ENCODE assay signal across 18 cellular contexts in genomic region chr11:66964495-66964894, GRCh38. TPM values are rescaled to one million over a fixed set of nuclear protein-coding genes. Genes with fewer than 3 reads are reported as not detected.
DNase-seq lines count a peak whose midpoint lies in the region; ATAC-seq and TF ChIP-seq lines count a peak whose summit lies in the region.
"Had no signal": no experiment of that assay in that cellular context is flagged by ENCODE, and none has a peak within 500 bp of the region (broad histone marks: within the 10 kb centered on the region; RNA-seq: fewer than 3 reads in every experiment).

No MANE protein-coding gene starts in this region.

- H4K91ac ChIP-seq in trophoblast cell (ENCODE audit: low read depth, low read length): no peak overlapping the region

- H3K4me3 ChIP-seq in trophoblast cell (ENCODE audit: low read depth, low read length): no peak overlapping the region
- no peak overlapping the region for H3K4me3 ChIP-seq in SJCRH30

- H3K9me3 ChIP-seq in trophoblast cell (ENCODE audit: insufficient read depth, low read depth, low read length): no peaks in the 10 kb centered on the region
- H3K9me3 ChIP-seq in SJCRH30 (replicated peaks): no peaks in the 10 kb centered on the region
- H3K9me3 ChIP-seq: BE2C had no signal

- H4K8ac ChIP-seq in trophoblast cell (ENCODE audit: low read depth, low read length): peak overlapping the region; percentile 59

- POLR2A ChIA-PET in WTC11 (lab: Charles Lee): interaction anchor here (0.7 kb wide), 1 partner anchor 119 kb away, joined by 3 read pairs; no protein-coding TSS in a partner anchor

- H3K79me1 ChIP-seq in trophoblast cell (ENCODE audit: low read length): no peaks in the 10 kb centered on the region

- no peak overlapping the region for H2BK12ac ChIP-seq in trophoblast cell (ENCODE audit: low read length)

- no peaks in the 10 kb centered on the region for H3K9me3 Mint-ChIP-seq in natural killer cell treated with Interleukin-12 subunit alpha and Interleukin-12 subunit beta and Interleukin-15 and Interleukin-18, amount 100 ng/mL, for 72 hours
- H3K9me3 Mint-ChIP-seq in natural killer cell (no peaks in the 10 kb centered on the region), WTC11 (no peaks in the 10 kb centered on the region), memory B cell (no peaks in the 10 kb centered on the region)
- H3K9me3 Mint-ChIP-seq: CD8-positive, alpha-beta T cell; IgD-negative memory B cell had no signal

- CTCF ChIA-PET in WTC11 (lab: Charles Lee): interaction anchor here (2.3 kb wide), 1 partner anchor 11 kb away, joined by 8 read pairs; no protein-coding TSS in a partner anchor

- no peak for ATAC-seq in natural killer cell treated with Interleukin-12 subunit alpha and Interleukin-12 subunit beta and Interleukin-15 and Interleukin-18, amount 100 ng/mL, for 72 hours
- ATAC-seq in natural killer cell: no peak
- ATAC-seq in WTC11: no peak
- peak; percentile 32 for ATAC-seq in memory B cell (ENCODE audit: low read depth)
- ATAC-seq: CD8-positive, alpha-beta T cell had no signal

- H3K9ac ChIP-seq in trophoblast cell (ENCODE audit: low read length): no peak overlapping the region

- no peak overlapping the region for H3K18ac ChIP-seq in trophoblast cell (ENCODE audit: low read length)

- H2BK5ac ChIP-seq in trophoblast cell (ENCODE audit: low read depth, low read length, poor library complexity): no peak overlapping the region

- WGBS in trophoblast cell (ENCODE audit: extremely low coverage, insufficient coverage, insufficient read length): no CpG with 5 or more reads among the region's 3 CpGs

- no peaks in the 10 kb centered on the region for H3K4me1 ChIP-seq in trophoblast cell (ENCODE audit: control insufficient read depth in 1 of 2, insufficient read depth in 2 of 2, low read length in 2 of 2)
- H3K4me1 ChIP-seq in SJCRH30: peaks cover under 1% of the 10 kb centered on the region; the same call in 1 of the 2 replicates
- H3K4me1 ChIP-seq: BE2C had no signal

- no peaks in the 10 kb centered on the region for H3K79me2 ChIP-seq in trophoblast cell (ENCODE audit: control insufficient read depth, insufficient read depth, low read length, poor library complexity)

- H4K12ac ChIP-seq in trophoblast cell (ENCODE audit: low read depth, low read length): no peak overlapping the region

- DNase-seq in natural killer cell treated with Interleukin-12 subunit alpha and Interleukin-12 subunit beta and Interleukin-15 and Interleukin-18, amount 100 ng/mL, for 72 hours (ENCODE audit: low spot score): peak; percentile 44
- no peak for DNase-seq in natural killer cell
- no peak for DNase-seq in WTC11 (ENCODE audit: low spot score)
- no peak for DNase-seq in memory B cell (ENCODE audit: low spot score in 2 of 2)
- DNase-seq in trophoblast cell: no peak
- no peak for DNase-seq in dermis blood vessel endothelial cell
- no peak for DNase-seq in SK-N-DZ (ENCODE audit: low spot score)
- no peak for DNase-seq in SJCRH30
- DNase-seq: BE2C; CD8-positive, alpha-beta T cell; COR-L47; DND-41; GDM1; H7 had no signal

- intact Hi-C loops in natural killer cell (cut with micrococcal nuclease): no loop called here

- H3K14ac ChIP-seq in trophoblast cell (ENCODE audit: low read length): no peak overlapping the region

- no peak overlapping the region for H3K4me3 Mint-ChIP-seq in natural killer cell treated with Interleukin-12 subunit alpha and Interleukin-12 subunit beta and Interleukin-15 and Interleukin-18, amount 100 ng/mL, for 72 hours
- H3K4me3 Mint-ChIP-seq in natural killer cell (no peak overlapping the region), WTC11 (no peak overlapping the region), memory B cell (no peak overlapping the region)
- H3K4me3 Mint-ChIP-seq: CD8-positive, alpha-beta T cell; IgD-negative memory B cell had no signal

- no peaks in the 10 kb centered on the region for H3K36me3 ChIP-seq in trophoblast cell (ENCODE audit: control insufficient read depth in 1 of 2, insufficient read depth in 2 of 2, low read length in 2 of 2)
- no peaks in the 10 kb centered on the region for H3K36me3 ChIP-seq in SJCRH30
- H3K36me3 ChIP-seq: BE2C had no signal

- no peak overlapping the region for H3K23ac ChIP-seq in trophoblast cell (ENCODE audit: low read length)

- H2AK5ac ChIP-seq in trophoblast cell (ENCODE audit: low read length): no peak overlapping the region

- H3K27me3 ChIP-seq in trophoblast cell (ENCODE audit: insufficient read depth, low read length): no peaks in the 10 kb centered on the region
- H3K27me3 ChIP-seq in SJCRH30: no peaks in the 10 kb centered on the region
- H3K27me3 ChIP-seq: BE2C had no signal

- H3K4ac ChIP-seq in trophoblast cell (ENCODE audit: low read depth, low read length): no peak overlapping the region

- H3K27me3 Mint-ChIP-seq in natural killer cell treated with Interleukin-12 subunit alpha and Interleukin-12 subunit beta and Interleukin-15 and Interleukin-18, amount 100 ng/mL, for 72 hours: peaks cover 7 to 12% of the 10 kb centered on the region in 2 donors
- H3K27me3 Mint-ChIP-seq in natural killer cell (ENCODE audit: low read depth in 2 of 2) (peaks cover 8 to 12% of the 10 kb centered on the region in 2 donors), WTC11 (ENCODE audit: low read depth) (peaks cover 8% of the 10 kb centered on the region), memory B cell (peaks cover 8% of the 10 kb centered on the region)

- H3K4me2 ChIP-seq in trophoblast cell (ENCODE audit: low read length): no peak overlapping the region

- TF ChIP-seq CTCF in natural killer cell (IDR thresholded peaks at IDR 0.05) (no peak), WTC11 (IDR thresholded peaks at IDR 0.05) (no peak)

- H3K27ac Mint-ChIP-seq in natural killer cell treated with Interleukin-12 subunit alpha and Interleukin-12 subunit beta and Interleukin-15 and Interleukin-18, amount 100 ng/mL, for 72 hours: no peak overlapping the region
- H3K27ac Mint-ChIP-seq in natural killer cell (no peak overlapping the region), WTC11 (no peak overlapping the region), memory B cell (no peak overlapping the region)
- H3K27ac Mint-ChIP-seq: CD8-positive, alpha-beta T cell; IgD-negative memory B cell had no signal

- H3K36me3 Mint-ChIP-seq in natural killer cell treated with Interleukin-12 subunit alpha and Interleukin-12 subunit beta and Interleukin-15 and Interleukin-18, amount 100 ng/mL, for 72 hours: no peaks in the 10 kb centered on the region
- H3K36me3 Mint-ChIP-seq in natural killer cell: no peaks in the 10 kb centered on the region
- no peaks in the 10 kb centered on the region for H3K36me3 Mint-ChIP-seq in WTC11
- H3K36me3 Mint-ChIP-seq in memory B cell: no peaks in the 10 kb centered on the region
- H3K36me3 Mint-ChIP-seq: CD8-positive, alpha-beta T cell; IgD-negative memory B cell had no signal

- H2BK120ac ChIP-seq in trophoblast cell (ENCODE audit: insufficient read depth, low read length, poor library complexity): no peak overlapping the region

- H3K27ac ChIP-seq in trophoblast cell (ENCODE audit: low read depth, low read length) (no peak overlapping the region), SJCRH30 (no peak overlapping the region)
- H3K27ac ChIP-seq: C4-2B had no signal

- peaks cover 0 to 3% of the 10 kb centered on the region in 2 donors for H3K4me1 Mint-ChIP-seq in natural killer cell treated with Interleukin-12 subunit alpha and Interleukin-12 subunit beta and Interleukin-15 and Interleukin-18, amount 100 ng/mL, for 72 hours (ENCODE audit: low read depth in 2 of 2)
- H3K4me1 Mint-ChIP-seq in natural killer cell: peaks cover 0 to under 1% of the 10 kb centered on the region in 2 donors
- peaks cover 2% of the 10 kb centered on the region for H3K4me1 Mint-ChIP-seq in WTC11
- H3K4me1 Mint-ChIP-seq in memory B cell: no peaks in the 10 kb centered on the region

- no peak overlapping the region for H2AFZ ChIP-seq in trophoblast cell (ENCODE audit: insufficient read depth, low read length, poor library complexity)

TF ChIP-seq in WTC11, 78 proteins besides CTCF, POLR2A, EP300 and RAD21:
- TF ChIP-seq SOX15 (CRISPR knock-in tag; IDR thresholded peaks at IDR 0.05) (no peak), ZNF121 (CRISPR knock-in tag; IDR thresholded peaks at IDR 0.05) (peak; percentile 77)
TF ChIP-seq in WTC11: peak in this region for 1.

RNA-seq across cellular contexts. Expression of gene PC, which starts 6.3 kb away (rescaled TPM):
- 1 to 10 TPM; 6.5 to 9.1 TPM for total RNA-seq in natural killer cell treated with Interleukin-12 subunit alpha and Interleukin-12 subunit beta and Interleukin-15 and Interleukin-18, amount 100 ng/mL, for 72 hours
- 1 to 10 TPM; 4.1 to 5.9 (median 4.6) TPM for total RNA-seq in natural killer cell
- 22.1 to 27.2 TPM (median 25.6 TPM) in 3 replicates for total RNA-seq in WTC11 (2021)
- polyA plus RNA-seq in trophoblast cell (2013): 6.1 and 6.3 TPM in 2 replicates
- total RNA-seq in dermis blood vessel endothelial cell: 10.2 and 25.3 TPM in 2 replicates
- polyA plus RNA-seq in SK-N-DZ (2014; cell fraction: cytosol; rRNA removed): 20.3 and 23.9 TPM in 2 replicates
- 39.3 and 44.0 TPM in 2 replicates for polyA plus RNA-seq in SK-N-DZ (2014; cell fraction: nucleus; rRNA removed)
- 19.9 and 22.9 TPM in 2 replicates for total RNA-seq in SJCRH30 (2014; rRNA removed; shearing (Covaris generic))

RNA-seq across cellular contexts. Expression of gene C11orf86, which starts 10.6 kb away (rescaled TPM):
- not detected for total RNA-seq in natural killer cell treated with Interleukin-12 subunit alpha and Interleukin-12 subunit beta and Interleukin-15 and Interleukin-18, amount 100 ng/mL, for 72 hours
- total RNA-seq in natural killer cell: not detected
- 0.44 to 0.87 TPM (median 0.68 TPM) in 3 replicates for total RNA-seq in WTC11 (2021)
- polyA plus RNA-seq in trophoblast cell (2013): not detected in 2 replicates
- not detected in 2 replicates for total RNA-seq in dermis blood vessel endothelial cell
- polyA plus RNA-seq in SK-N-DZ (2014; cell fraction: cytosol; rRNA removed): 0.57 TPM in 1 of 2 replicates, not detected in the other
- polyA plus RNA-seq in SK-N-DZ (2014; cell fraction: nucleus; rRNA removed): not detected in 2 replicates
- total RNA-seq in SJCRH30 (2014; rRNA removed; shearing (Covaris generic)): not detected in 2 replicates
- total RNA-seq: A172; CD8-positive, alpha-beta T cell had no signal
- polyA plus RNA-seq: AG04450, IgD-negative memory B cell had no signal

RNA-seq across cellular contexts. Expression of gene SYT12, which starts 58.4 kb away (rescaled TPM):
- under 1 TPM in 1 of 2 donors, not detected in 1; 0.38 TPM for total RNA-seq in natural killer cell treated with Interleukin-12 subunit alpha and Interleukin-12 subunit beta and Interleukin-15 and Interleukin-18, amount 100 ng/mL, for 72 hours
- total RNA-seq in natural killer cell: not detected
- total RNA-seq in WTC11 (2021): 4.6 to 7.3 TPM (median 7.1 TPM) in 3 replicates
- 0.03 and 0.10 TPM in 2 replicates for polyA plus RNA-seq in trophoblast cell (2013)
- 0.09 and 0.17 TPM in 2 replicates for total RNA-seq in dermis blood vessel endothelial cell
- 0.24 TPM in 1 of 2 replicates, not detected in the other for polyA plus RNA-seq in SK-N-DZ (2014; cell fraction: cytosol; rRNA removed)
- polyA plus RNA-seq in SK-N-DZ (2014; cell fraction: nucleus; rRNA removed): 0.06 and 0.07 TPM in 2 replicates
- total RNA-seq in SJCRH30 (2014; rRNA removed; shearing (Covaris generic)): 0.06 and 0.13 TPM in 2 replicates
- total RNA-seq: A172; CD8-positive, alpha-beta T cell had no signal
- polyA plus RNA-seq: IgD-negative memory B cell had no signal
